ENCODE assay signal across 29 cellular contexts in the genomic region with DNA sequence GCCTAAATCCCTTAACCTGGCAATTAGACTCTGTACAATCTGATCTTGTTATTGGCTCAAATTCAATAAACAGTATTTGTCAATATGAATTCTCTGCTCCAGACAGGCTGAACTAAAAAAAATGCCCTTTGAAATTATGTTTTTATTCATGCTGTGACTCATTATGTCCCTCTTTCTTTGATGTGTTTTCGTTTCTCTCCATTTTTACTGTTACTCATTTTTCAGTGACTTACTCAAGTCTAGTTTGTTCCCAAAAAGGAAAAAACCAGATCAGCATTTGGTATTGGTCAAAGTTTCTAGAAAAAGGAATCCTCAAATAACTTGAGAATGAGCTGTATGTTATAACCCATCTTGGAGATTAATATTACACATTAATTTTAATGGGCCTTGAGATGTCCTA. TPM values are rescaled to one million over a fixed set of nuclear protein-coding genes. Genes with fewer than 3 reads are reported as not detected.
DNase-seq lines count a peak whose midpoint lies in the region; ATAC-seq, FAIRE-seq and TF ChIP-seq lines count a peak whose summit lies in the region.
"Had no signal": no experiment of that assay in that cellular context is flagged by ENCODE, and none has a peak within 500 bp of the region (broad histone marks: within the 10 kb centered on the region; RNA-seq: fewer than 3 reads in every experiment).

No MANE protein-coding gene starts in this region.

- H3K27me3 ChIP-seq in astrocyte (ENCODE audit: insufficient read depth, low read length) = no peaks in the 10 kb centered on the region
- no peaks in the 10 kb centered on the region for H3K27me3 ChIP-seq in thoracic aorta (replicated peaks; ENCODE audit: insufficient read depth)
- H3K27me3 ChIP-seq: gastroesophageal sphincter had no signal

- H3K4me1 Mint-ChIP-seq in activated naive CD8-positive, alpha-beta T cell treated with anti-CD3 and anti-CD28 coated beads, Interleukin-2, amount 50 U/mL, for 24 hours = peaks cover 4% of the 10 kb centered on the region
- peaks cover 5% of the 10 kb centered on the region for H3K4me1 Mint-ChIP-seq in activated naive CD8-positive, alpha-beta T cell treated with anti-CD3 and anti-CD28 coated beads for 36 hours
- H3K4me1 Mint-ChIP-seq in astrocyte (ENCODE audit: low read depth, unreplicated experiment) = peaks cover 43% of the 10 kb centered on the region
- peaks cover 0 to 2% (median 0%) of the 10 kb centered on the region in 4 donors for H3K4me1 Mint-ChIP-seq in naive thymus-derived CD8-positive, alpha-beta T cell
- H3K4me1 Mint-ChIP-seq: activated naive CD8-positive, alpha-beta T cell treated with anti-CD3 and anti-CD28 coated beads, Interleukin-2, amount 10 ng/mL, durations not matched to agents 7 days and 5 days; CD8-positive, alpha-beta memory T cell; central memory CD8-positive, alpha-beta T cell had no signal

- no peak overlapping the region for H3K4me3 Mint-ChIP-seq in activated naive CD8-positive, alpha-beta T cell treated with anti-CD3 and anti-CD28 coated beads, Interleukin-2, amount 50 U/mL, for 24 hours
- no peak overlapping the region for H3K4me3 Mint-ChIP-seq in activated naive CD8-positive, alpha-beta T cell treated with anti-CD3 and anti-CD28 coated beads for 36 hours
- H3K4me3 Mint-ChIP-seq in astrocyte (ENCODE audit: unreplicated experiment) = no peak overlapping the region
- no peak overlapping the region for H3K4me3 Mint-ChIP-seq in naive thymus-derived CD8-positive, alpha-beta T cell
- H3K4me3 Mint-ChIP-seq: activated naive CD8-positive, alpha-beta T cell treated with anti-CD3 and anti-CD28 coated beads, Interleukin-2, amount 10 ng/mL, durations not matched to agents 7 days and 5 days; CD8-positive, alpha-beta memory T cell; central memory CD8-positive, alpha-beta T cell; type B pancreatic cell had no signal

- H3K27ac Mint-ChIP-seq in activated naive CD8-positive, alpha-beta T cell treated with anti-CD3 and anti-CD28 coated beads, Interleukin-2, amount 50 U/mL, for 24 hours = no peak overlapping the region
- H3K27ac Mint-ChIP-seq in activated naive CD8-positive, alpha-beta T cell treated with anti-CD3 and anti-CD28 coated beads for 36 hours = no peak overlapping the region
- peak overlapping the region; percentile 1 for H3K27ac Mint-ChIP-seq in astrocyte (ENCODE audit: unreplicated experiment)
- H3K27ac Mint-ChIP-seq in naive thymus-derived CD8-positive, alpha-beta T cell = no peak overlapping the region
- H3K27ac Mint-ChIP-seq: activated naive CD8-positive, alpha-beta T cell treated with anti-CD3 and anti-CD28 coated beads, Interleukin-2, amount 10 ng/mL, durations not matched to agents 7 days and 5 days; CD8-positive, alpha-beta memory T cell; type B pancreatic cell had no signal

- no peaks in the 10 kb centered on the region for H3K9me3 Mint-ChIP-seq in activated naive CD8-positive, alpha-beta T cell treated with anti-CD3 and anti-CD28 coated beads, Interleukin-2, amount 50 U/mL, for 24 hours
- no peaks in the 10 kb centered on the region for H3K9me3 Mint-ChIP-seq in activated naive CD8-positive, alpha-beta T cell treated with anti-CD3 and anti-CD28 coated beads for 36 hours
- H3K9me3 Mint-ChIP-seq in astrocyte (ENCODE audit: unreplicated experiment) = no peaks in the 10 kb centered on the region
- H3K9me3 Mint-ChIP-seq in naive thymus-derived CD8-positive, alpha-beta T cell = no peaks in the 10 kb centered on the region
- H3K9me3 Mint-ChIP-seq: activated naive CD8-positive, alpha-beta T cell treated with anti-CD3 and anti-CD28 coated beads, Interleukin-2, amount 10 ng/mL, durations not matched to agents 7 days and 5 days had no signal

- H3K4me3 ChIP-seq in astrocyte (ENCODE audit: insufficient read depth, low read depth, low read length) (no peak overlapping the region), thoracic aorta (no peak overlapping the region)
- H3K4me3 ChIP-seq: gastroesophageal sphincter, lung had no signal

- H3K9ac ChIP-seq in astrocyte (ENCODE audit: low read length) = no peak overlapping the region

- H2AFZ ChIP-seq in astrocyte (ENCODE audit: low read depth, low read length) = no peak overlapping the region

- peak; percentile 15 for ATAC-seq in activated naive CD8-positive, alpha-beta T cell treated with anti-CD3 and anti-CD28 coated beads, Interleukin-2, amount 50 U/mL, for 24 hours
- peak; percentile 66 for ATAC-seq in thoracic aorta (ENCODE audit: insufficient number of reproducible peaks, low FRiP score, low read depth)
- no peak for ATAC-seq in naive thymus-derived CD8-positive, alpha-beta T cell
- ATAC-seq: gastroesophageal sphincter had no signal

- no peaks in the 10 kb centered on the region for H4K20me1 ChIP-seq in astrocyte (ENCODE audit: insufficient read depth, low read length)

- TF ChIP-seq CTCF in astrocyte (IDR thresholded peaks at IDR 0.05; ENCODE audit: insufficient read depth, low read depth, low read length) (no peak), thoracic aorta (IDR thresholded peaks at IDR 0.05) (no peak)

- DNase-seq in activated naive CD8-positive, alpha-beta T cell treated with anti-CD3 and anti-CD28 coated beads, Interleukin-2, amount 50 U/mL, for 24 hours = no peak
- DNase-seq in activated naive CD8-positive, alpha-beta T cell treated with anti-CD3 and anti-CD28 coated beads for 36 hours = no peak
- DNase-seq in astrocyte (ENCODE audit: low read depth) = peak; percentile 79
- peak; percentile 39 for DNase-seq in fibroblast of peridontal ligament (ENCODE audit: extremely low read depth)
- DNase-seq in thoracic aorta (ENCODE audit: low spot score) = no peak
- DNase-seq in NCI-H446 (lab: John Stamatoyannopoulos, UW) = no peak
- DNase-seq in naive thymus-derived CD8-positive, alpha-beta T cell = no peak
- no peak for DNase-seq in activated CD8-positive, alpha-beta memory T cell treated with anti-CD3 and anti-CD28 coated beads, Interleukin-2, amount 50 U/mL, for 4 hours
- DNase-seq: activated CD4-positive, alpha-beta T cell treated with anti-CD3 and anti-CD28 coated beads for 4 hours; activated naive CD8-positive, alpha-beta T cell treated with anti-CD3 and anti-CD28 coated beads, Interleukin-2, amount 10 ng/mL, durations not matched to agents 7 days and 5 days; CD8-positive, alpha-beta memory T cell; DMS53; GF-D8; KBM-7; NCI-H1092; NCI-H1930; NCI-H748 treated with DMSO at 0.1 percent for 48 hours; nucleus accumbens; Right ventricle myocardium superior; stimulated activated CD4-positive, alpha-beta T cell treated with anti-CD3 and anti-CD28 coated beads, Interleukin-4, amount 100 ng/mL, for 1 hour; stimulated activated naive CD4-positive, alpha-beta T cell treated with Interleukin-2 at 50 U/mL for 16 hours had no signal

- POLR2A ChIA-PET in naive thymus-derived CD8-positive, alpha-beta T cell (lab: Charles Lee) = no interaction called here

- H3K27me3 Mint-ChIP-seq in activated naive CD8-positive, alpha-beta T cell treated with anti-CD3 and anti-CD28 coated beads, Interleukin-2, amount 50 U/mL, for 24 hours = peaks cover 2% of the 10 kb centered on the region
- peaks cover 3% of the 10 kb centered on the region for H3K27me3 Mint-ChIP-seq in activated naive CD8-positive, alpha-beta T cell treated with anti-CD3 and anti-CD28 coated beads for 36 hours
- no peaks in the 10 kb centered on the region for H3K27me3 Mint-ChIP-seq in astrocyte (ENCODE audit: low read depth, unreplicated experiment)
- H3K27me3 Mint-ChIP-seq in naive thymus-derived CD8-positive, alpha-beta T cell = peaks cover 0 to 15% (median 2%) of the 10 kb centered on the region in 5 donors
- H3K27me3 Mint-ChIP-seq: CD8-positive, alpha-beta memory T cell; central memory CD8-positive, alpha-beta T cell had no signal

- H3K9me3 ChIP-seq in astrocyte (ENCODE audit: insufficient read depth, low read depth, low read length) (no peaks in the 10 kb centered on the region), thoracic aorta (no peaks in the 10 kb centered on the region)
- H3K9me3 ChIP-seq: gastroesophageal sphincter had no signal

- H3K4me1 ChIP-seq in astrocyte (ENCODE audit: insufficient read depth, low read length) (peaks cover 27% of the 10 kb centered on the region), thoracic aorta (ENCODE audit: control insufficient read depth in 1 of 2, low read depth in 2 of 2) (peaks cover 7 to 17% of the 10 kb centered on the region in 2 donors)

- H3K27ac ChIP-seq in astrocyte (ENCODE audit: low read depth, low read length) (peak overlapping the region; percentile 47), thoracic aorta (no peak overlapping the region)
- H3K27ac ChIP-seq: epithelial cell of prostate, gastroesophageal sphincter had no signal

- H3K4me2 ChIP-seq in astrocyte (ENCODE audit: low read length) = no peak overlapping the region

- peak; percentile 59 for FAIRE-seq in astrocyte (lab: Jason Lieb, UNC)
- FAIRE-seq: keratinocyte, TTC549 had no signal

- H3K36me3 ChIP-seq in astrocyte (ENCODE audit: insufficient read depth, low read length) = no peaks in the 10 kb centered on the region
- no peaks in the 10 kb centered on the region for H3K36me3 ChIP-seq in thoracic aorta
- H3K36me3 ChIP-seq: gastroesophageal sphincter had no signal

- no peaks in the 10 kb centered on the region for H3K79me2 ChIP-seq in astrocyte (ENCODE audit: insufficient read depth, low read length)

- H3K36me3 Mint-ChIP-seq in activated naive CD8-positive, alpha-beta T cell treated with anti-CD3 and anti-CD28 coated beads, Interleukin-2, amount 50 U/mL, for 24 hours (ENCODE audit: low read depth) = no peaks in the 10 kb centered on the region
- no peaks in the 10 kb centered on the region for H3K36me3 Mint-ChIP-seq in activated naive CD8-positive, alpha-beta T cell treated with anti-CD3 and anti-CD28 coated beads for 36 hours
- no peaks in the 10 kb centered on the region for H3K36me3 Mint-ChIP-seq in astrocyte (ENCODE audit: low read depth, unreplicated experiment)
- H3K36me3 Mint-ChIP-seq in naive thymus-derived CD8-positive, alpha-beta T cell = no peaks in the 10 kb centered on the region
- H3K36me3 Mint-ChIP-seq: activated naive CD8-positive, alpha-beta T cell treated with anti-CD3 and anti-CD28 coated beads, Interleukin-2, amount 10 ng/mL, durations not matched to agents 7 days and 5 days; CD8-positive, alpha-beta memory T cell had no signal

RNA-seq across cellular contexts. Expression of gene UNC5C, which starts 40.4 kb away (rescaled TPM):
- not detected for total RNA-seq in activated naive CD8-positive, alpha-beta T cell treated with anti-CD3 and anti-CD28 coated beads for 36 hours
- total RNA-seq in astrocyte (3.1 and 5.7 TPM in 2 replicates), thoracic aorta (10 to 100 TPM in 1 of 2 donors, 1 to 10 TPM in 1; 5.3 to 10.0 TPM)
- not detected for total RNA-seq in naive thymus-derived CD8-positive, alpha-beta T cell
- polyA plus RNA-seq in naive thymus-derived CD8-positive, alpha-beta T cell = not detected
- total RNA-seq: activated naive CD8-positive, alpha-beta T cell treated with anti-CD3 and anti-CD28 coated beads, Interleukin-2, amount 10 ng/mL, durations not matched to agents 7 days and 5 days; CD8-positive, alpha-beta memory T cell; OCI-LY7 had no signal
- polyA plus RNA-seq: CD8-positive, alpha-beta memory T cell; keratinocyte had no signal

Comparison
In these comparisons a context has a peak if more than half of its experiments do, and no peak if none do; other contexts are left out.
1. ATAC-seq: peak in activated naive CD8-positive, alpha-beta T cell treated with anti-CD3 and anti-CD28 coated beads, Interleukin-2, amount 50 U/mL, for 24 hours (single experiment) and thoracic aorta (single experiment); none in naive thymus-derived CD8-positive, alpha-beta T cell (0 of 2).
2. DNase-seq: peak in astrocyte (single experiment) and fibroblast of peridontal ligament (single experiment); none in activated naive CD8-positive, alpha-beta T cell treated with anti-CD3 and anti-CD28 coated beads, Interleukin-2, amount 50 U/mL, for 24 hours (single experiment), activated naive CD8-positive, alpha-beta T cell treated with anti-CD3 and anti-CD28 coated beads for 36 hours (single experiment), thoracic aorta (single experiment), NCI-H446 (0 of 2), naive thymus-derived CD8-positive, alpha-beta T cell (0 of 10) and activated CD8-positive, alpha-beta memory T cell treated with anti-CD3 and anti-CD28 coated beads, Interleukin-2, amount 50 U/mL, for 4 hours (single experiment).